In genomic region chr2:148876589-148877402, GRCh38 we compare ENCODE assay signal across 8 cellular contexts. TPM values are rescaled to one million over a fixed set of nuclear protein-coding genes. Genes with fewer than 3 reads are reported as not detected.
DNase-seq lines count a peak whose midpoint lies in the region; ATAC-seq, FAIRE-seq and TF ChIP-seq lines count a peak whose summit lies in the region.

No MANE protein-coding gene starts in this region.

- H3K36me3 ChIP-seq in heart right ventricle: no peaks in the 10 kb centered on the region

- H3K4me3 ChIP-seq in heart right ventricle: peak overlapping the region in 7 of 10 donors; percentile 43 to 67 (median 55)

- peaks cover 19 to 84% (median 42%) of the 10 kb centered on the region in 7 donors for H3K27me3 ChIP-seq in heart right ventricle
- H3K27me3 ChIP-seq in foreskin keratinocyte: peaks cover 55% of the 10 kb centered on the region

- H3K9me3 ChIP-seq in heart right ventricle: peaks cover 0 to 12% (median 0%) of the 10 kb centered on the region in 11 donors

- H3K27ac ChIP-seq in heart right ventricle (no peak overlapping the region), foreskin keratinocyte (no peak overlapping the region)

- intact Hi-C loops in heart right ventricle (cut with DNase I): no loop called here

- no peak for TF ChIP-seq CTCF in heart right ventricle (IDR thresholded peaks at IDR 0.05)
- no peak for TF ChIP-seq CTCF in foreskin keratinocyte (conservative IDR thresholded peaks at IDR 0.05)

- H3K4me1 ChIP-seq in heart right ventricle (peaks cover 13 to 26% (median 21%) of the 10 kb centered on the region in 9 donors), foreskin keratinocyte (no peaks in the 10 kb centered on the region)

- DNase-seq in NCI-H2171 (lab: John Stamatoyannopoulos, UW) (peak; percentile 92), activated T-cell treated with anti-CD3 and anti-CD28 coated beads for 48 hours (ENCODE audit: low read depth) (peak; percentile 23), heart right ventricle (peak in 1 of 2 donors; percentile 18), putamen (ENCODE audit: low spot score) (peak; percentile 81), foreskin keratinocyte (no peak), urothelium cell line (ENCODE audit: low spot score) (no peak)

- WGBS in heart right ventricle, 2 donors: 7 to 10% methylated on average over 34 of the region's 34 CpGs

- ATAC-seq in GM18909 (IDR thresholded peaks at IDR 0.05; ENCODE audit: poor library complexity, unreplicated experiment): peak; percentile 36
- peak in 1 of 8 donors; percentile 9 for ATAC-seq in heart right ventricle
- no peak for ATAC-seq in HG03135 (IDR thresholded peaks at IDR 0.05; ENCODE audit: unreplicated experiment)
- ATAC-seq in foreskin keratinocyte: no peak

- FAIRE-seq in urothelium cell line (lab: Jason Lieb, UNC): no peak

RNA-seq across cellular contexts. Expression of gene KIF5C, which starts 1.8 kb away (rescaled TPM):
- total RNA-seq in heart right ventricle: under 1 TPM; 0.21 to 0.94 (median 0.43) TPM
- under 1 TPM; 0.25 to 0.44 TPM for polyA plus RNA-seq in heart right ventricle
- total RNA-seq in foreskin keratinocyte: 0.07 and 0.11 TPM in 2 replicates
- polyA plus RNA-seq in foreskin keratinocyte: 0.02 and 0.04 TPM in 2 replicates

Comparison
In these comparisons a context has a peak if more than half of its experiments do, and no peak if none do; other contexts are left out.
1. DNase-seq: peak in NCI-H2171 (single experiment), activated T-cell treated with anti-CD3 and anti-CD28 coated beads for 48 hours (single experiment) and putamen (single experiment); none in foreskin keratinocyte (0 of 2) and urothelium cell line (single experiment).